22 cellular contexts compared by ENCODE assay signal in the genomic region with DNA sequence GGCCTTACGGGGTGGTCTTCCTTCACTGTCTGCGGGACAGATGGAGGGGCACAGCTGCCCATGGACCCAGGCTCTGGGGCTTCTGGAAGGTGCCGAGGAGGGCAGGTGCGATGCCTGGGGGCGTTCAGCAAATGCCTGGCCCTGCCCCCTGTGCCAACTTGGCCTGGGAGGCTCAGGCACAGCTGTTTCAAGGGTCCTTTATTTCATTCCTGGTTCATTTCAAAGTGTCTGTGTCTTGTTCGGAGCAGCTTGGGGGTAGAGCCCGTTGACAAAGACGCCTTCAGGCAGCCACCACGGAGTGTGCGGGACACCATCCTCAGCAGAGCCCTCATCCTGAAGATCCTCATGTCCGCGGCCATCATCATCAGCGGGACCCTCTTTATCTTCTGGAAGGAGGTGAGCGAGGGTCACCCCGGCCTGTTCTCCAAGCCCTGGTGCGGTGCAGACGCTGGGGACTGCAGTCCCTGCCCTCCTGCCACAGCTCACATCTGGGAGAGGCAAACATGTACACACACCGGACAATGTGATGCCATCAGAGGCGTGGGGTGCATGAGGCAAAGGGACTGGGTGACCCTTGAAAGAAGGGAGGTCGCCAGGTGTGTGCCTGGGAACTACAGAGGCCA. TPM values are rescaled to one million over a fixed set of nuclear protein-coding genes. Genes with fewer than 3 reads are reported as not detected.
DNase-seq lines count a peak whose midpoint lies in the region; ATAC-seq and TF ChIP-seq lines count a peak whose summit lies in the region.
"Had no signal": no experiment of that assay in that cellular context is flagged by ENCODE, and none has a peak within 500 bp of the region (broad histone marks: within the 10 kb centered on the region; RNA-seq: fewer than 3 reads in every experiment).

No MANE protein-coding gene starts in this region.

- no peak for TF ChIP-seq POLR2A in Peyer's patch (IDR thresholded peaks at IDR 0.05)
- TF ChIP-seq POLR2A in spleen (IDR thresholded peaks at IDR 0.05) = no peak

- no peak overlapping the region for H3K4me3 ChIP-seq in Peyer's patch
- no peak overlapping the region for H3K4me3 ChIP-seq in spleen
- H3K4me3 ChIP-seq: adrenal gland, breast epithelium, colonic mucosa, skin epidermis had no signal

- H3K27ac ChIP-seq in Peyer's patch = no peak overlapping the region
- H3K27ac ChIP-seq in spleen = no peak overlapping the region
- H3K27ac ChIP-seq: adrenal gland, breast epithelium, colonic mucosa, neutrophil, skin epidermis had no signal

- H3K27me3 ChIP-seq in Peyer's patch = no peaks in the 10 kb centered on the region
- no peaks in the 10 kb centered on the region for H3K27me3 ChIP-seq in spleen (replicated peaks in 1 of 7)
- H3K27me3 ChIP-seq: adrenal gland, breast epithelium, colonic mucosa, neutrophil had no signal

- peaks cover 0 to 53% (median 0%) of the 10 kb centered on the region in 3 donors for H3K36me3 ChIP-seq in Peyer's patch
- H3K36me3 ChIP-seq in spleen = peaks cover 0 to 66% (median 0%) of the 10 kb centered on the region in 6 donors
- H3K36me3 ChIP-seq: adrenal gland, breast epithelium had no signal

- TF ChIP-seq CTCF in Peyer's patch (IDR thresholded peaks at IDR 0.05) (no peak), spleen (IDR thresholded peaks at IDR 0.05 in 8 of 11, conservative IDR thresholded peaks at IDR 0.05 in 3 of 11) (no peak)

- 80 to 86% (median 85%) methylated on average over 13 to 20 of the region's 20 CpGs for WGBS in spleen, 5 donors

- intact Hi-C loops in spleen (cut with DNase I; ENCODE audit: low total_unique reads) = no loop called here

- ATAC-seq in left lobe of liver (no peak), GM21367 (IDR thresholded peaks at IDR 0.05; ENCODE audit: unreplicated experiment) (no peak), HG02970 (IDR thresholded peaks at IDR 0.05; ENCODE audit: low FRiP score, unreplicated experiment) (no peak)
- ATAC-seq: effector memory CD8-positive, alpha-beta T cell; WTC11 had no signal

- DNase-seq in activated effector memory CD4-positive, alpha-beta T cell treated with anti-CD3 and anti-CD28 coated beads, Interleukin-2, amount 50 U/mL, for 16 hours = peak; percentile 34
- DNase-seq in activated effector memory CD4-positive, alpha-beta T cell treated with Interleukin-2 at 50 U/mL for 16 hours = no peak
- peak in 2 of 3 donors; percentile 28 to 38 for DNase-seq in Peyer's patch
- DNase-seq in left lobe of liver (ENCODE audit: low spot score) = peak; percentile 40
- peak; percentile 52 for DNase-seq in spleen
- no peak for DNase-seq in NCI-H2107 treated with DMSO at 0.1 percent for 48 hours (lab: John Stamatoyannopoulos, UW; ENCODE audit: unreplicated experiment)
- DNase-seq: colonic mucosa; DMS53; effector memory CD8-positive, alpha-beta T cell; foreskin melanocyte; hypothalamus; NCI-H146; NCI-H510A treated with DMSO at 0.1 percent for 48 hours; SK-N-SH; stimulated activated naive CD4-positive, alpha-beta T cell had no signal

- H3K9me3 ChIP-seq in Peyer's patch (no peaks in the 10 kb centered on the region), spleen (no peaks in the 10 kb centered on the region)
- H3K9me3 ChIP-seq: adrenal gland, breast epithelium, colonic mucosa, neutrophil, SK-N-SH had no signal

- H3K4me1 ChIP-seq in Peyer's patch (no peaks in the 10 kb centered on the region), spleen (peaks cover 0 to 10% (median 3%) of the 10 kb centered on the region in 6 donors)
- H3K4me1 ChIP-seq: adrenal gland, breast epithelium, colonic mucosa had no signal

RNA-seq across cellular contexts. Expression of gene MEAK7, which starts 43.9 kb away (rescaled TPM):
- total RNA-seq in Peyer's patch (10 to 100 TPM in 3 of 4 donors, 1 to 10 TPM in 1; 7.4 to 54.3 (median 47.0) TPM), left lobe of liver (2.9 TPM), spleen (10 to 100 TPM in 5 of 7 donors, 1 to 10 TPM in 2; 9.4 to 14.9 (median 11.1) TPM)
- polyA plus RNA-seq in spleen = 1 to 10 TPM; 1.5 to 2.7 (median 1.5) TPM

Comparison
In these comparisons a context has a peak if more than half of its experiments do, and no peak if none do; other contexts are left out.
1. DNase-seq: peak in activated effector memory CD4-positive, alpha-beta T cell treated with anti-CD3 and anti-CD28 coated beads, Interleukin-2, amount 50 U/mL, for 16 hours (single experiment), Peyer's patch (2 of 3), left lobe of liver (single experiment) and spleen (single experiment); none in activated effector memory CD4-positive, alpha-beta T cell treated with Interleukin-2 at 50 U/mL for 16 hours (single experiment) and NCI-H2107 treated with DMSO at 0.1 percent for 48 hours (single experiment).